Comparison of ENCODE assay signal across 17 cellular contexts in the genomic region with DNA sequence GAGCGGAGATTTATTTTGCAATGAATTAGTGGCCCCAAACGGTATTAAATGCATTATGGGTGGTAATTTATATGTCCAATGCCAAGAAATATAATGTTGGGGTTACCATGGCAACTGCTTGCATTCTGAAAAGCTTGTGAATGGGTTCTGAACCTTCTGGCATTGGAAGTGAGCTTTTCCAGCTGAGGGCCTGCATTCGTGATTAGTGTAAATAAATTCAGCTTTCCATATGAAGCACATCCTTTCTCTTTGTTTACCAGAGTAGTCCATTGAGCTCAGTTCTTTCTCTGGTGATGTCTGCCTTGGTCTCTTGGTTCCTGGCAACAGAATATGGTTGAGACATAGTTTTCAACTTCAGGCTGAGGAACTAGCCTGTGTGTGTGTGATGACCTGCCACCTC. TPM values are rescaled to one million over a fixed set of nuclear protein-coding genes. Genes with fewer than 3 reads are reported as not detected.
DNase-seq lines count a peak whose midpoint lies in the region; ATAC-seq and TF ChIP-seq lines count a peak whose summit lies in the region.
"Had no signal": no experiment of that assay in that cellular context is flagged by ENCODE, and none has a peak within 500 bp of the region (broad histone marks: within the 10 kb centered on the region; RNA-seq: fewer than 3 reads in every experiment).

No MANE protein-coding gene starts in this region.

- H3K9me3 ChIP-seq in CD4-positive, alpha-beta T cell (ENCODE audit: control insufficient read depth, low read length), result no peaks in the 10 kb centered on the region
- H3K9me3 ChIP-seq: BE2C, HAP-1 had no signal

- intact Hi-C loops in CD4-positive, alpha-beta T cell (cut with DNase I, micrococcal nuclease), result no loop called here

- H3K4me3 ChIP-seq in astrocyte of the spinal cord (ENCODE audit: low read depth, low read length), result no peak overlapping the region
- H3K4me3 ChIP-seq: HAP-1, skin epidermis had no signal

- no peak for TF ChIP-seq CTCF in CD4-positive, alpha-beta T cell (IDR thresholded peaks at IDR 0.05)
- TF ChIP-seq CTCF in astrocyte of the spinal cord (IDR thresholded peaks at IDR 0.05; ENCODE audit: low read depth, low read length), result no peak

- H3K36me3 Mint-ChIP-seq in CD4-positive, alpha-beta T cell (ENCODE audit: low read depth), result peaks cover 64% of the 10 kb centered on the region

- H3K4me1 Mint-ChIP-seq in CD4-positive, alpha-beta T cell (ENCODE audit: low read depth), result peaks cover 62% of the 10 kb centered on the region

- H3K27me3 ChIP-seq in CD4-positive, alpha-beta T cell (ENCODE audit: control insufficient read depth, insufficient read depth, low read length), result no peaks in the 10 kb centered on the region
- H3K27me3 ChIP-seq: BE2C had no signal

- H3K27ac ChIP-seq in CD4-positive, alpha-beta T cell (ENCODE audit: low read depth, low read length), result no peak overlapping the region
- H3K27ac ChIP-seq: skin epidermis had no signal

- H3K4me3 Mint-ChIP-seq in CD4-positive, alpha-beta T cell, result no peak overlapping the region
- H3K4me3 Mint-ChIP-seq: activated B cell treated with CpG ODN at 0.5 μM for 24 hours; activated naive CD4-positive, alpha-beta T cell treated with anti-CD3 and anti-CD28 coated beads, Interleukin-2, amount 50 U/mL, for 24 hours had no signal

- no peak for ATAC-seq in CD4-positive, alpha-beta T cell (ENCODE audit: poor library complexity)

- CTCF ChIA-PET in CD4-positive, alpha-beta T cell (lab: Charles Lee), result interaction anchor here (1.5 kb wide), 1 partner anchor 54 kb away, joined by 4 read pairs; no protein-coding TSS in a partner anchor

- POLR2A ChIA-PET in CD4-positive, alpha-beta T cell (lab: Charles Lee), result no interaction called here

- DNase-seq in CD4-positive, alpha-beta T cell, result no peak
- DNase-seq in HCEC 1CT, result peak; percentile 6
- DNase-seq in astrocyte of the spinal cord (ENCODE audit: low read depth, low spot score), result peak; percentile 19
- DNase-seq in inferior parietal cortex (ENCODE audit: extremely low spot score), result peak; percentile 45
- DNase-seq in D341Med (ENCODE audit: low spot score), result no peak
- DNase-seq in HT-29 (ENCODE audit: low spot score), result no peak
- DNase-seq in stimulated activated CD4-positive, alpha-beta T cell treated with anti-CD3 and anti-CD28 coated beads, Interleukin-1b, Interleukin-23, amount 100 ng/mL, for 48 hours, result no peak
- no peak for DNase-seq in cerebellar nuclear complex (lab: John Stamatoyannopoulos, UW)
- DNase-seq: activated B cell treated with CpG ODN at 0.5 μM for 24 hours; BE2C; kidney; NCI-H526 treated with DMSO at 0.1 percent for 48 hours; stimulated activated naive CD4-positive, alpha-beta T cell treated with Interleukin-2 at 50 U/mL for 16 hours had no signal

- no peaks in the 10 kb centered on the region for H3K27me3 Mint-ChIP-seq in CD4-positive, alpha-beta T cell
- H3K27me3 Mint-ChIP-seq: activated B cell treated with CpG ODN at 0.5 μM for 24 hours; activated naive CD4-positive, alpha-beta T cell treated with anti-CD3 and anti-CD28 coated beads, Interleukin-2, amount 50 U/mL, for 24 hours; IgD-negative memory B cell had no signal

- H3K27ac Mint-ChIP-seq in CD4-positive, alpha-beta T cell, result peak overlapping the region; percentile 27
- H3K27ac Mint-ChIP-seq: activated B cell treated with CpG ODN at 0.5 μM for 24 hours had no signal

- H3K9me3 Mint-ChIP-seq in CD4-positive, alpha-beta T cell, result no peaks in the 10 kb centered on the region
- H3K9me3 Mint-ChIP-seq: activated B cell treated with CpG ODN at 0.5 μM for 24 hours; activated naive CD4-positive, alpha-beta T cell treated with anti-CD3 and anti-CD28 coated beads, Interleukin-2, amount 50 U/mL, for 24 hours; IgD-negative memory B cell had no signal

- in situ Hi-C loops in astrocyte of the spinal cord (cut with HindIII; ENCODE audit: low sequenced_read_pairs), result no loop called here

RNA-seq across cellular contexts. Expression of a gene that starts 51.9 kb away (rescaled TPM):
- total RNA-seq in CD4-positive, alpha-beta T cell, result 10 to 100 TPM; 27.1 to 32.4 TPM
- total RNA-seq in HT-29 (2014; rRNA removed; shearing (Covaris generic)), result 8.7 and 13.5 TPM in 2 replicates

Comparison
In these comparisons a context has a peak if more than half of its experiments do, and no peak if none do; other contexts are left out.
1. DNase-seq: peak in HCEC 1CT (single experiment), astrocyte of the spinal cord (single experiment) and inferior parietal cortex (single experiment); none in CD4-positive, alpha-beta T cell (0 of 10), D341Med (single experiment), HT-29 (single experiment), stimulated activated CD4-positive, alpha-beta T cell treated with anti-CD3 and anti-CD28 coated beads, Interleukin-1b, Interleukin-23, amount 100 ng/mL, for 48 hours (single experiment) and cerebellar nuclear complex (0 of 2).